Comparison of ENCODE assay signal across 1 cellular context in genomic region chr19:4123615-4124568, GRCh38.
A peak's percentile ranks its signal among the peaks of the same experiment; 100 is the strongest.
TF ChIP-seq lines count a peak whose summit lies in the region.

MAP2K2 (minus strand) TSS chr19:4124122; CDS start chr19:4123875, 247 bp downstream.

TF ChIP-seq in HepG2, 621 proteins besides CTCF, POLR2A, EP300 and RAD21 (continued from another document and continues in another):
- TF ChIP-seq ZNF256 (CRISPR knock-in tag; conservative IDR thresholded peaks at IDR 0.05): no peak; the same call in 1 of the 2 replicates
- no peak; the same call in 1 of the 2 replicates for TF ChIP-seq ATF6 (CRISPR knock-in tag; conservative IDR thresholded peaks at IDR 0.05)
- no peak for TF ChIP-seq CC2D1A (CRISPR knock-in tag; IDR thresholded peaks at IDR 0.05)
- no peak for TF ChIP-seq USF2 (IDR thresholded peaks at IDR 0.05; ENCODE audit: low read depth, low read length)
- no peak for TF ChIP-seq USF2 (CRISPR knock-in tag; IDR thresholded peaks at IDR 0.05; ENCODE audit: borderline replicate concordance)
- TF ChIP-seq ZNF276 (CRISPR knock-in tag; IDR thresholded peaks at IDR 0.05; ENCODE audit: low read depth): no peak; the same call in 1 of the 2 replicates
- peak; percentile 72; the same call in 1 of the 2 replicates for TF ChIP-seq MAZ (IDR thresholded peaks at IDR 0.05; ENCODE audit: borderline replicate concordance, low read depth, low read length)
- TF ChIP-seq MAZ (CRISPR knock-in tag; IDR thresholded peaks at IDR 0.05; ENCODE audit: low read depth): peak; percentile 88
- no peak for TF ChIP-seq ZNF513 (CRISPR knock-in tag; conservative IDR thresholded peaks at IDR 0.05)
- 0 out of 2 replicates have a peak, but pooled peaks have one; percentile 78 for TF ChIP-seq CREB3 (CRISPR knock-in tag; IDR thresholded peaks at IDR 0.05)
- no peak for TF ChIP-seq ZNF780A (CRISPR knock-in tag; IDR thresholded peaks at IDR 0.05)
- peak; percentile 38; the same call in 1 of the 2 replicates for TF ChIP-seq HIVEP1 (CRISPR knock-in tag; IDR thresholded peaks at IDR 0.05)
- no peak for TF ChIP-seq ZFP36 (IDR thresholded peaks at IDR 0.05; ENCODE audit: borderline replicate concordance, low read depth, low read length, partially characterized antibody)
- peak; percentile 87 for TF ChIP-seq HIC2 (CRISPR knock-in tag; IDR thresholded peaks at IDR 0.05; ENCODE audit: low read depth)
- no peak for TF ChIP-seq SOX13 (IDR thresholded peaks at IDR 0.05)
- TF ChIP-seq SOX13 (CRISPR knock-in tag; conservative IDR thresholded peaks at IDR 0.05 in 1 of 2, IDR thresholded peaks at IDR 0.05 in 1 of 2): peak in 1 of 2 experiments; percentile 41; a peak in 2 of 4 replicates
- peak; percentile 82 for TF ChIP-seq DMAP1 (CRISPR knock-in tag; IDR thresholded peaks at IDR 0.05)
- TF ChIP-seq ARNTL (CRISPR knock-in tag; IDR thresholded peaks at IDR 0.05): no peak
- peak; percentile 88 for TF ChIP-seq ZGPAT (CRISPR knock-in tag; IDR thresholded peaks at IDR 0.05)
- TF ChIP-seq DRAP1 (CRISPR knock-in tag; IDR thresholded peaks at IDR 0.05): peak; percentile 83
- no peak; the same call in 1 of the 2 replicates for TF ChIP-seq STAG1 (CRISPR knock-in tag; IDR thresholded peaks at IDR 0.05)
- TF ChIP-seq CHD2 (IDR thresholded peaks at IDR 0.05; ENCODE audit: low read depth, low read length): peak; percentile 100
- TF ChIP-seq ZNF101 (CRISPR knock-in tag; IDR thresholded peaks at IDR 0.05; ENCODE audit: borderline replicate concordance, low read depth): no peak
- no peak for TF ChIP-seq ZFP62 (CRISPR knock-in tag; IDR thresholded peaks at IDR 0.05)
- TF ChIP-seq KLF11 (CRISPR knock-in tag; IDR thresholded peaks at IDR 0.05): no peak
- 0 out of 2 replicates have a peak, but pooled peaks have one; percentile 74 for TF ChIP-seq ZNF430 (CRISPR knock-in tag; IDR thresholded peaks at IDR 0.05)
- peak; percentile 34; the same call in 1 of the 2 replicates for TF ChIP-seq SP2 (CRISPR knock-in tag; IDR thresholded peaks at IDR 0.05)
- peak; percentile 78; the same call in 1 of the 2 replicates for TF ChIP-seq ZNF639 (CRISPR knock-in tag; conservative IDR thresholded peaks at IDR 0.05)
- TF ChIP-seq GMEB1 (CRISPR knock-in tag; IDR thresholded peaks at IDR 0.05; ENCODE audit: borderline replicate concordance): peak; percentile 67; the same call in 1 of the 2 replicates
- TF ChIP-seq FOSL2 (CRISPR knock-in tag; IDR thresholded peaks at IDR 0.05): peak; percentile 39
- no peak for TF ChIP-seq GPBP1L1 (CRISPR knock-in tag; IDR thresholded peaks at IDR 0.05)
- peak; percentile 84 for TF ChIP-seq ZNF546 (CRISPR knock-in tag; conservative IDR thresholded peaks at IDR 0.05)
- no peak for TF ChIP-seq FOXK2 (IDR thresholded peaks at IDR 0.05)
- peak; percentile 70; the same call in 1 of the 2 replicates for TF ChIP-seq ZNF124 (CRISPR knock-in tag; IDR thresholded peaks at IDR 0.05)
- TF ChIP-seq ZNF225 (CRISPR knock-in tag; IDR thresholded peaks at IDR 0.05): peak; percentile 75; the same call in 1 of the 2 replicates
- no peak for TF ChIP-seq ATF7 (IDR thresholded peaks at IDR 0.05)
- no peak for TF ChIP-seq ATF7 (CRISPR knock-in tag; IDR thresholded peaks at IDR 0.05)
- peak; percentile 65; the same call in 1 of the 2 replicates for TF ChIP-seq E2F5 (CRISPR knock-in tag; conservative IDR thresholded peaks at IDR 0.05)
- TF ChIP-seq HCFC1 (IDR thresholded peaks at IDR 0.05; ENCODE audit: low read depth, low read length): peak; percentile 27; the same call in 1 of the 2 replicates
- peak; percentile 79; the same call in 1 of the 2 replicates for TF ChIP-seq ZBTB20 (CRISPR knock-in tag; IDR thresholded peaks at IDR 0.05; ENCODE audit: borderline replicate concordance, low read depth)
- TF ChIP-seq NFRKB (IDR thresholded peaks at IDR 0.05): no peak
- 0 out of 2 replicates have a peak, but pooled peaks have one; percentile 74 for TF ChIP-seq SMAD1 (CRISPR knock-in tag; IDR thresholded peaks at IDR 0.05; ENCODE audit: borderline replicate concordance, low read depth)
- peak; percentile 48 for TF ChIP-seq ELF1 (CRISPR knock-in tag; IDR thresholded peaks at IDR 0.05)
